ENCODE assay signal across 19 cellular contexts in the genomic region with DNA sequence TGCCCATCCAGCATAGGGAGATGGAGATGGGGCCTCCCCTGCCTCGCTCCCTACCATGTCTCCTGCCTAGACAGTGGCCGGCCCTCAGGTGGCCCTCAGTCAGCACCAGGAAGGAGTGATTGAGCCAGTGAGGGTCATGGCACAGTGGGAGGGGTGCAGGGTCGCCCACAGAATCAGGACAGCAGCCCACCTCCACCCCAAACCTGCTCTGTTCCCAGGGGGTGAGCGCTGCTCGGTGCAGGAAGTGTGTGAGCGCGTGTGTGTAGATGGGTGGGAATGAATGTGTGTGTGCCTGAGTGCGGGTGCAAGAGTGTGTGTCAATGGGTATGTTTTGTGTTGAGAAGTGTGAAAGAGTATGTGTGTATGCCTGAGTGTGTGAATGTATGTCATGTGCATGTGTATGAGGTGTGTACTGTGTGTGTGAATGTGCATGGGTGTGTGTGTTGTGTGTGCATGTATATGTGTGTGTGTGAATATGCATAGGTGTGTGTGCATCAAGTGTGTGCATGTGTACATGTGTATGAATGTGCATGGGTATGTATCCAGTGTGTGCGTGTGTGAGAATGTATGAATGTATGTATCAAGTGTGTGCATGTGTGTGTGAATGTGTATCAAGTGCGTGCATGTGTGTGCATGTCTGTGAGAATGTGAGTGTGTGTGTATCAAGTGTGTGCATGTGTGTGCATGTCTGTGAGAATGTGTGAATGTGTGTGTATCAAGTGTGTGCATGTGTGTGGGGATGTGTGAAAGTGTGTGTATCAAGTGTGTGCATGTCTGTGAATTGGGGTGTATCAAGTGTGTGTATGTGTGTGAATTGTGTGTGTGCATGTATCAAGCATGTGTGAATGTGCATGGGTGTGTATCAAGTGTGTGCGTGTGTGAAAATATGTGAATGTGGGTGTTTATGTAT. TPM values are rescaled to one million over a fixed set of nuclear protein-coding genes. Genes with fewer than 3 reads are reported as not detected.
DNase-seq lines count a peak whose midpoint lies in the region; ATAC-seq, FAIRE-seq and TF ChIP-seq lines count a peak whose summit lies in the region.
"Had no signal": no experiment of that assay in that cellular context is flagged by ENCODE, and none has a peak within 500 bp of the region (broad histone marks: within the 10 kb centered on the region; RNA-seq: fewer than 3 reads in every experiment).

No MANE protein-coding gene starts in this region.

- H3K36me3 ChIP-seq in H7 (replicated peaks; ENCODE audit: control insufficient read depth, insufficient read depth, low read length) (no peaks in the 10 kb centered on the region), GM12878 (ENCODE audit: control insufficient read depth in 2 of 2, insufficient read depth in 2 of 2, low read length in 1 of 2) (no peaks in the 10 kb centered on the region), kidney (ENCODE audit: control insufficient read depth in 1 of 2, insufficient read depth in 2 of 2, low read length in 2 of 2) (no peaks in the 10 kb centered on the region), osteoblast (ENCODE audit: insufficient read depth, low read length) (no peaks in the 10 kb centered on the region), smooth muscle cell (ENCODE audit: low read depth) (no peaks in the 10 kb centered on the region)

- H3K27ac ChIP-seq in right cardiac atrium (ENCODE audit: low read length) (no peak overlapping the region), GM12878 (ENCODE audit: control insufficient read depth, insufficient read depth) (no peak overlapping the region), kidney (ENCODE audit: low read depth in 2 of 2, low read length in 2 of 2) (no peak overlapping the region), osteoblast (ENCODE audit: low read depth, low read length) (no peak overlapping the region), smooth muscle cell (ENCODE audit: low read depth) (no peak overlapping the region)
- H3K27ac ChIP-seq: 22Rv1, GM23248 had no signal

- H3K4me3 ChIP-seq in right cardiac atrium (ENCODE audit: low read length): no peak overlapping the region
- H3K4me3 ChIP-seq in H7 (ENCODE audit: insufficient read depth, low read depth, low read length): no peak overlapping the region
- no peak overlapping the region for H3K4me3 ChIP-seq in GM12878
- no peak overlapping the region for H3K4me3 ChIP-seq in kidney (ENCODE audit: low read length in 2 of 2)
- H3K4me3 ChIP-seq in osteoblast (ENCODE audit: insufficient read depth, low read length): no peak overlapping the region
- no peak overlapping the region for H3K4me3 ChIP-seq in smooth muscle cell
- H3K4me3 ChIP-seq: GM23248 had no signal

- TF ChIP-seq CTCF in GM12878 (IDR thresholded peaks at IDR 0.05 in 2 of 3, conservative IDR thresholded peaks at IDR 0.05 in 1 of 3; ENCODE audit: control insufficient read depth in 2 of 3, extremely low read depth in 1 of 3, insufficient read depth in 1 of 3, low read depth in 3 of 3, low read length in 3 of 3) (no peak), kidney (IDR thresholded peaks at IDR 0.05; ENCODE audit: borderline replicate concordance, extremely low read depth, insufficient read depth) (no peak), osteoblast (IDR thresholded peaks at IDR 0.05; ENCODE audit: extremely low read depth, low read depth, low read length) (no peak), smooth muscle cell (IDR thresholded peaks at IDR 0.05; ENCODE audit: borderline replicate concordance, insufficient read depth, poor library complexity, severe bottlenecking) (no peak)

- no peak for TF ChIP-seq RAD21 in GM12878 (IDR thresholded peaks at IDR 0.05; ENCODE audit: insufficient read depth, low read depth, low read length)

- H4K20me1 ChIP-seq in GM12878 (ENCODE audit: control insufficient read depth, insufficient read depth) (no peaks in the 10 kb centered on the region), osteoblast (ENCODE audit: insufficient read depth, low read length) (peaks cover 20% of the 10 kb centered on the region), smooth muscle cell (ENCODE audit: low read depth) (peaks cover 43% of the 10 kb centered on the region)

- no peaks in the 10 kb centered on the region for H3K4me1 ChIP-seq in right cardiac atrium (ENCODE audit: control insufficient read depth, insufficient read depth, low read length)
- H3K4me1 ChIP-seq in GM12878 (ENCODE audit: control insufficient read depth, insufficient read depth, low read length): peaks cover 3% of the 10 kb centered on the region; the same call in 1 of the 2 replicates
- peaks cover 0 to 8% of the 10 kb centered on the region in 2 donors for H3K4me1 ChIP-seq in kidney (ENCODE audit: control insufficient read depth in 1 of 2, insufficient read depth in 1 of 2, low read depth in 1 of 2, low read length in 2 of 2)
- H3K4me1 ChIP-seq in osteoblast (ENCODE audit: insufficient read depth, low read length): peaks cover 17% of the 10 kb centered on the region
- H3K4me1 ChIP-seq in smooth muscle cell (ENCODE audit: low read depth): no peaks in the 10 kb centered on the region

- intact Hi-C loops in Right ventricle myocardium inferior (cut with DNase I) (no loop called here), right cardiac atrium (cut with DNase I) (no loop called here), GM12878 (cut with micrococcal nuclease; ENCODE audit: unreplicated experiment) (no loop called here), kidney (cut with DNase I) (no loop called here)

- no peak for TF ChIP-seq EP300 in GM12878 (IDR thresholded peaks at IDR 0.05; ENCODE audit: borderline replicate concordance in 1 of 2, control insufficient read depth in 1 of 2, low read depth in 2 of 2, low read length in 2 of 2)

- H3K4me2 ChIP-seq in GM12878 (ENCODE audit: control insufficient read depth, insufficient read depth): no peak overlapping the region
- H3K4me2 ChIP-seq in osteoblast (ENCODE audit: insufficient read depth, low read length): no peak overlapping the region
- no peak overlapping the region for H3K4me2 ChIP-seq in smooth muscle cell

- H3K9ac ChIP-seq in GM12878 (ENCODE audit: control insufficient read depth, insufficient read depth, low read length): no peak overlapping the region
- no peak overlapping the region for H3K9ac ChIP-seq in kidney (ENCODE audit: low read length in 2 of 2)
- H3K9ac ChIP-seq in smooth muscle cell (ENCODE audit: low read depth): no peak overlapping the region
- H3K9ac ChIP-seq: GM23248 had no signal

- no peaks in the 10 kb centered on the region for H3F3A ChIP-seq in smooth muscle cell (ENCODE audit: low read depth)

- POLR2A ChIA-PET in GM12878 (lab: Charles Lee): no interaction called here

- no TSS peak for BruUV-seq in GM12878 (replicated peaks; lab: Mats Ljungman, UMichigan)

- 92% methylated on average over 11 of the region's 11 CpGs for WGBS in right cardiac atrium
- 78% methylated on average over 11 of the region's 11 CpGs for WGBS in GM12878 (ENCODE audit: insufficient coverage, insufficient replicate concordance, low lambda C conversion rate, missing lambda C conversion rate)
- WGBS in smooth muscle cell (ENCODE audit: low lambda C conversion rate): 89% methylated on average over 11 of the region's 11 CpGs

- H2AFZ ChIP-seq in GM12878 (ENCODE audit: control insufficient read depth, low read depth, low read length) (no peak overlapping the region), osteoblast (ENCODE audit: low read length) (no peak overlapping the region), smooth muscle cell (ENCODE audit: low read depth) (no peak overlapping the region)
- H2AFZ ChIP-seq: GM23248 had no signal

- DNase-seq in Right ventricle myocardium inferior (ENCODE audit: missing footprints) (peak; percentile 23), right cardiac atrium (no peak), H7 (peak; percentile 33), GM12878 (ENCODE audit: low read depth, low spot score) (no peak), kidney (peak; percentile 66), osteoblast (ENCODE audit: insufficient read length, low spot score, missing footprints) (no peak), HUDEP-2 (lab: John Stamatoyannopoulos, UW; ENCODE audit: unreplicated experiment in 76 of 76) (no peak), smooth muscle cell (lab: John Stamatoyannopoulos, UW; ENCODE audit: unreplicated experiment) (no peak)
- DNase-seq: CD8-positive, alpha-beta T cell; COR-L47; DMS153; DND-41; GF-D8; GM23248; H9 had no signal

- no peak for ATAC-seq in Right ventricle myocardium inferior
- ATAC-seq in right cardiac atrium: no peak
- ATAC-seq in GM12878: no peak
- ATAC-seq: CD8-positive, alpha-beta T cell had no signal

- CTCF ChIA-PET in GM12878 (lab: Yijun Ruan, JAX): no interaction called here

- RAD21 ChIA-PET in GM12878 (lab: Charles Lee; ENCODE audit: unreplicated experiment): no interaction called here

- H3K27me3 ChIP-seq in right cardiac atrium (ENCODE audit: control insufficient read depth, insufficient read depth): no peaks in the 10 kb centered on the region
- no peaks in the 10 kb centered on the region; the same call in 1 of the 2 replicates for H3K27me3 ChIP-seq in H7 (ENCODE audit: control insufficient read depth, insufficient read depth, low read length)
- no peaks in the 10 kb centered on the region for H3K27me3 ChIP-seq in GM12878 (replicated peaks in 1 of 2; ENCODE audit: control insufficient read depth in 2 of 2, insufficient read depth in 2 of 2, low read length in 1 of 2)
- no peaks in the 10 kb centered on the region for H3K27me3 ChIP-seq in osteoblast (ENCODE audit: insufficient read depth, low read length)
- H3K27me3 ChIP-seq in smooth muscle cell (ENCODE audit: low read depth): no peaks in the 10 kb centered on the region

- H3K9me3 ChIP-seq in right cardiac atrium (ENCODE audit: control insufficient read depth, low read length) (no peaks in the 10 kb centered on the region), GM12878 (replicated peaks; ENCODE audit: control insufficient read depth, insufficient read depth, low read length) (no peaks in the 10 kb centered on the region; the same call in 2 of the 3 replicates), kidney (ENCODE audit: control insufficient read depth in 1 of 2, low read length in 2 of 2) (no peaks in the 10 kb centered on the region), osteoblast (ENCODE audit: low read depth, low read length) (no peaks in the 10 kb centered on the region), smooth muscle cell (replicated peaks; ENCODE audit: low read depth) (no peaks in the 10 kb centered on the region)

- TF ChIP-seq POLR2A in GM12878 (IDR thresholded peaks at IDR 0.05; ENCODE audit: low read depth, low read length): no peak

- in situ Hi-C loops in GM12878 (cut with MboI): no loop called here

- H3K79me2 ChIP-seq in GM12878 (ENCODE audit: control insufficient read depth, insufficient read depth, low read length) (no peaks in the 10 kb centered on the region), osteoblast (ENCODE audit: insufficient read depth, low read length) (peaks cover 26% of the 10 kb centered on the region), smooth muscle cell (ENCODE audit: low read depth) (no peaks in the 10 kb centered on the region)

- peak; percentile 69 for FAIRE-seq in GM12878 (lab: Jason Lieb, UNC)
- no peak for FAIRE-seq in kidney (lab: Jason Lieb, UNC)
- FAIRE-seq: GM18507 had no signal

- SMC1A ChIA-PET in GM12878 (lab: Charles Lee; ENCODE audit: uncharacterized antibody, unreplicated experiment): no interaction called here

RNA-seq across cellular contexts. Expression of a gene that starts 12.0 kb away (rescaled TPM):
- total RNA-seq in Right ventricle myocardium inferior (21.5 TPM), right cardiac atrium (10 to 100 TPM; 17.7 to 20.5 (median 18.6) TPM), GM12878 (2014; rRNA removed) (8.2 and 8.8 TPM in 2 replicates), GM12878 (2014; rRNA removed; fragmentation: Illumina TruSeq; extraction: Trizol) (5.7 and 6.4 TPM in 2 replicates), GM12878 (2021) (11.6 and 13.8 TPM in 2 replicates), kidney (15.9 TPM), osteoblast (24.8 and 26.1 TPM in 2 replicates), smooth muscle cell (8.8 and 10.9 TPM in 2 replicates)
- polyA plus RNA-seq in right cardiac atrium (22.2 TPM), GM12878 (2011; rRNA removed) (1.9 and 4.3 TPM in 2 replicates), GM12878 (2014; fragmentation: Illumina TruSeq; extraction: Trizol) (3.4 and 5.5 TPM in 2 replicates), GM12878 (2014; fragmentation: Nextera tagmentation; extraction: Ambion mirVana) (under 1 TPM; 0.23 to 0.33 TPM), GM12878 (2014; rRNA removed) (10.4 and 10.8 TPM in 2 replicates), GM12878 (2016; fragmentation: Nextera tagmentation; extraction: Ambion mirVana) (1 to 10 TPM; 2.0 to 4.6 TPM), kidney (ENCODE audit: insufficient read depth, low read depth, low replicate concordance) (14.5 TPM), smooth muscle cell (15.9 and 21.2 TPM in 2 replicates)
- 3.5 and 5.0 TPM in 2 replicates for total RNA-seq in H7 (2014; rRNA removed; shearing (Covaris generic))
- 11.0 and 11.1 TPM in 2 replicates for total RNA-seq in GM12878 (2013; cell fraction: nucleolus; rRNA removed)
- polyA plus RNA-seq in GM12878 (2011; ENCODE audit: low read depth): 2.1 TPM
- polyA plus RNA-seq in GM12878 (2011; cell fraction: cytosol; rRNA removed): 7.1 and 7.3 TPM in 2 replicates
- 7.9 and 9.6 TPM in 2 replicates for polyA plus RNA-seq in GM12878 (2011; cell fraction: nucleus; rRNA removed)
- 5.7 and 6.0 TPM in 2 replicates for polyA plus RNA-seq in GM12878 (2012)
- 4.2 and 12.3 TPM in 2 replicates for polyA minus RNA-seq in GM12878 (2011; rRNA and poly(A)+ RNA removed)
- 1.3 and 2.2 TPM in 2 replicates for polyA minus RNA-seq in GM12878 (2011; cell fraction: cytosol; rRNA and poly(A)+ RNA removed)
- 4.1 and 6.5 TPM in 2 replicates for polyA minus RNA-seq in GM12878 (2011; cell fraction: nucleus; rRNA and poly(A)+ RNA removed)

RNA-seq across cellular contexts. Expression of a gene that starts 32.2 kb away (rescaled TPM):
- total RNA-seq in Right ventricle myocardium inferior: not detected
- under 1 TPM in 2 of 4 donors, not detected in 2; 0.29 to 0.34 TPM for total RNA-seq in right cardiac atrium
- 0.11 TPM for polyA plus RNA-seq in right cardiac atrium
- 0.14 and 0.22 TPM in 2 replicates for total RNA-seq in H7 (2014; rRNA removed; shearing (Covaris generic))
- not detected in 2 replicates for total RNA-seq in GM12878 (2013; cell fraction: nucleolus; rRNA removed)
- not detected in 2 replicates for total RNA-seq in GM12878 (2014; rRNA removed)
- total RNA-seq in GM12878 (2014; rRNA removed; fragmentation: Illumina TruSeq; extraction: Trizol): not detected in 2 replicates
- 0.11 TPM in 1 of 2 replicates, not detected in the other for total RNA-seq in GM12878 (2021)
- polyA plus RNA-seq in GM12878 (2011; ENCODE audit: low read depth): not detected
- polyA plus RNA-seq in GM12878 (2011; rRNA removed): not detected in 2 replicates
- polyA plus RNA-seq in GM12878 (2011; cell fraction: cytosol; rRNA removed): not detected in 2 replicates
- polyA plus RNA-seq in GM12878 (2011; cell fraction: nucleus; rRNA removed): 0.03 TPM in 1 of 2 replicates, not detected in the other
- 0.08 and 0.14 TPM in 2 replicates for polyA plus RNA-seq in GM12878 (2012)
- polyA plus RNA-seq in GM12878 (2014; fragmentation: Illumina TruSeq; extraction: Trizol): not detected in 2 replicates
- not detected for polyA plus RNA-seq in GM12878 (2014; fragmentation: Nextera tagmentation; extraction: Ambion mirVana)
- 0.04 TPM in 1 of 2 replicates, not detected in the other for polyA plus RNA-seq in GM12878 (2014; rRNA removed)
- not detected for polyA plus RNA-seq in GM12878 (2016; fragmentation: Nextera tagmentation; extraction: Ambion mirVana)
- polyA minus RNA-seq in GM12878 (2011; rRNA and poly(A)+ RNA removed): not detected in 2 replicates
- polyA minus RNA-seq in GM12878 (2011; cell fraction: cytosol; rRNA and poly(A)+ RNA removed): not detected in 2 replicates
- not detected in 2 replicates for polyA minus RNA-seq in GM12878 (2011; cell fraction: nucleus; rRNA and poly(A)+ RNA removed)
- total RNA-seq in kidney: 4.2 TPM
- 1.1 TPM for polyA plus RNA-seq in kidney (ENCODE audit: insufficient read depth, low read depth, low replicate concordance)
- total RNA-seq in osteoblast: under 0.01 TPM in 1 of 2 replicates, not detected in the other
- total RNA-seq in smooth muscle cell: 0.13 TPM in 1 of 2 replicates, not detected in the other
- polyA plus RNA-seq in smooth muscle cell: 0.57 and 2.5 TPM in 2 replicates
- total RNA-seq: GM23248 had no signal
- polyA plus RNA-seq: BJ, CD14-positive monocyte, GM23248 had no signal

RNA-seq across cellular contexts. Expression of a gene that starts 46.3 kb away (rescaled TPM):
- 2.5 TPM for total RNA-seq in Right ventricle myocardium inferior
- total RNA-seq in right cardiac atrium: 1 to 10 TPM in 2 of 4 donors, under 1 TPM in 2; 0.93 to 1.2 (median 0.97) TPM
- 0.36 TPM for polyA plus RNA-seq in right cardiac atrium
- 1.6 and 4.0 TPM in 2 replicates for total RNA-seq in H7 (2014; rRNA removed; shearing (Covaris generic))
- total RNA-seq in GM12878 (2013; cell fraction: nucleolus; rRNA removed): not detected in 2 replicates
- total RNA-seq in GM12878 (2014; rRNA removed): not detected in 2 replicates
- not detected in 2 replicates for total RNA-seq in GM12878 (2014; rRNA removed; fragmentation: Illumina TruSeq; extraction: Trizol)
- 0.16 TPM in 1 of 2 replicates, not detected in the other for total RNA-seq in GM12878 (2021)
- polyA plus RNA-seq in GM12878 (2011; ENCODE audit: low read depth): 0.05 TPM
- 0.04 TPM in 1 of 2 replicates, not detected in the other for polyA plus RNA-seq in GM12878 (2011; rRNA removed)
- polyA plus RNA-seq in GM12878 (2011; cell fraction: cytosol; rRNA removed): not detected in 2 replicates
- not detected in 2 replicates for polyA plus RNA-seq in GM12878 (2011; cell fraction: nucleus; rRNA removed)
- 0.20 TPM in 1 of 2 replicates, not detected in the other for polyA plus RNA-seq in GM12878 (2012)
- not detected in 2 replicates for polyA plus RNA-seq in GM12878 (2014; fragmentation: Illumina TruSeq; extraction: Trizol)
- polyA plus RNA-seq in GM12878 (2014; fragmentation: Nextera tagmentation; extraction: Ambion mirVana): not detected
- polyA plus RNA-seq in GM12878 (2014; rRNA removed): 0.11 and 0.32 TPM in 2 replicates
- under 1 TPM in 1 of 2 experiments, not detected in 1; 0.25 TPM for polyA plus RNA-seq in GM12878 (2016; fragmentation: Nextera tagmentation; extraction: Ambion mirVana)
- not detected in 2 replicates for polyA minus RNA-seq in GM12878 (2011; rRNA and poly(A)+ RNA removed)
- polyA minus RNA-seq in GM12878 (2011; cell fraction: cytosol; rRNA and poly(A)+ RNA removed): not detected in 2 replicates
- polyA minus RNA-seq in GM12878 (2011; cell fraction: nucleus; rRNA and poly(A)+ RNA removed): 0.10 and 1.1 TPM in 2 replicates
- 9.1 TPM for total RNA-seq in kidney
- polyA plus RNA-seq in kidney (ENCODE audit: insufficient read depth, low read depth, low replicate concordance): 2.2 TPM
- 10.5 and 17.4 TPM in 2 replicates for total RNA-seq in osteoblast
- total RNA-seq in smooth muscle cell: 7.6 and 7.8 TPM in 2 replicates
- 6.3 and 7.4 TPM in 2 replicates for polyA plus RNA-seq in smooth muscle cell
- total RNA-seq: CD8-positive, alpha-beta T cell had no signal
- polyA plus RNA-seq: CD14-positive monocyte had no signal

Comparison
In these comparisons a context has a peak if more than half of its experiments do, and no peak if none do; other contexts are left out.
1. DNase-seq: peak in Right ventricle myocardium inferior (single experiment), H7 (single experiment) and kidney (single experiment); none in right cardiac atrium (0 of 3), GM12878 (single experiment), osteoblast (single experiment), HUDEP-2 (0 of 76) and smooth muscle cell (single experiment).